25 cellular contexts compared by ENCODE assay signal in the genomic region with DNA sequence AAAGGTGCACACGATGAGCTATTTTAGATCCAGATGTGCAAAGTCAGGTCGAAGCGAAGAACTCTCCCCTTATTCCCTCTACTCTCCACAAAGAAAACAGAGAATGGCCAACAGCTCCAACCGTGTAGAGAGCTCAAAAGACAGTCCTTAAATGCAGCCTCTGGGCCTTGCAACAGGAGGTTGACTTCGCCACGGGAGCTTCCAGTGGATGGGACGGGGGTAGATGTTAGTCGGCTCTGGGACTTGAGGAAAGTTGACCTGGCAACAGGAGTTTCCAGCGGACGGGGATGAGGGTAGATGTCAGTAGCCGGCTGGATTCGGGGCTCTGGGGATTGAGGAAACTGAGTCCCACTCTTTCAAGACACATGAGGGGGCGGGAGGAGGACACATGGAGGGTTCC.
A peak's percentile ranks its signal among the peaks of the same experiment; 100 is the strongest.
DNase-seq lines count a peak whose midpoint lies in the region; ATAC-seq and TF ChIP-seq lines count a peak whose summit lies in the region.
"Had no signal": no experiment of that assay in that cellular context is flagged by ENCODE, and none has a peak within 500 bp of the region (broad histone marks: within the 10 kb centered on the region; RNA-seq: fewer than 3 reads in every experiment).

No MANE protein-coding gene starts in this region.

- H3K27ac Mint-ChIP-seq in endodermal cell: no peak overlapping the region
- H3K27ac Mint-ChIP-seq: CD4-positive, alpha-beta memory T cell had no signal

- no peaks in the 10 kb centered on the region for H3K9me3 Mint-ChIP-seq in endodermal cell

- 89% methylated on average over 6 to 12 of the region's 13 CpGs for WGBS in endodermal cell (ENCODE audit: insufficient coverage in 1 of 2, insufficient read length in 1 of 2), 2 experiments
- WGBS in lower leg skin, 2 donors: 82 to 85% methylated on average over 13 of the region's 13 CpGs
- 83 to 93% (median 84%) methylated on average over 13 of the region's 13 CpGs for WGBS in spleen, 5 donors
- 78 to 86% methylated on average over 13 of the region's 13 CpGs for WGBS in heart right ventricle, 2 donors

- no peaks in the 10 kb centered on the region for H3K27me3 ChIP-seq in endodermal cell (ENCODE audit: control insufficient read depth, insufficient read depth, low read length, poor library complexity, severe bottlenecking)
- H3K27me3 ChIP-seq in spleen (replicated peaks in 1 of 7): peaks cover 0 to 55% (median 0%) of the 10 kb centered on the region in 7 donors
- H3K27me3 ChIP-seq in vagina: no peaks in the 10 kb centered on the region
- peaks cover 0 to 56% (median 32%) of the 10 kb centered on the region in 7 donors for H3K27me3 ChIP-seq in heart right ventricle

- H3K4me3 Mint-ChIP-seq in endodermal cell: no peak overlapping the region
- H3K4me3 Mint-ChIP-seq: CD4-positive, alpha-beta memory T cell had no signal

- H3K9ac ChIP-seq in endodermal cell (ENCODE audit: extremely low read depth, low read length, poor library complexity, severe bottlenecking): no peak overlapping the region

- no peaks in the 10 kb centered on the region for H3K27me3 Mint-ChIP-seq in endodermal cell (ENCODE audit: insufficient read depth)

- intact Hi-C loops in lower leg skin (cut with DNase I; ENCODE audit: low total_unique reads): no loop called here
- intact Hi-C loops in spleen (cut with DNase I; ENCODE audit: low total_unique reads): no loop called here
- intact Hi-C loops in vagina (cut with DNase I): no loop called here
- intact Hi-C loops in heart right ventricle (cut with DNase I): no loop called here

- peaks cover 5% of the 10 kb centered on the region for H3K4me1 Mint-ChIP-seq in endodermal cell
- H3K4me1 Mint-ChIP-seq: CD4-positive, alpha-beta memory T cell had no signal

- TF ChIP-seq CTCF in endodermal cell (conservative IDR thresholded peaks at IDR 0.05) (no peak), lower leg skin (IDR thresholded peaks at IDR 0.05) (no peak), spleen (IDR thresholded peaks at IDR 0.05 in 8 of 11, conservative IDR thresholded peaks at IDR 0.05 in 3 of 11) (no peak), vagina (IDR thresholded peaks at IDR 0.05) (no peak), heart right ventricle (IDR thresholded peaks at IDR 0.05) (no peak)

- ATAC-seq in HG03196 (IDR thresholded peaks at IDR 0.05; ENCODE audit: unreplicated experiment): no peak
- ATAC-seq in heart right ventricle: no peak
- ATAC-seq: HCT116 had no signal

- H3K4me1 ChIP-seq in endodermal cell (ENCODE audit: control insufficient read depth, insufficient read depth, low read length) (no peaks in the 10 kb centered on the region), spleen (no peaks in the 10 kb centered on the region), vagina (no peaks in the 10 kb centered on the region), heart right ventricle (no peaks in the 10 kb centered on the region)

- H3K27ac ChIP-seq in endodermal cell (ENCODE audit: low read depth, low read length) (no peak overlapping the region), spleen (no peak overlapping the region), vagina (no peak overlapping the region), heart right ventricle (no peak overlapping the region)
- H3K27ac ChIP-seq: PC-9 had no signal

- no peak for TF ChIP-seq POLR2A in lower leg skin (IDR thresholded peaks at IDR 0.05)
- TF ChIP-seq POLR2A in spleen (IDR thresholded peaks at IDR 0.05): no peak
- no peak for TF ChIP-seq POLR2A in vagina (IDR thresholded peaks at IDR 0.05)

- no peak overlapping the region for H3K4me3 ChIP-seq in endodermal cell (ENCODE audit: low read length)
- H3K4me3 ChIP-seq in lower leg skin (ENCODE audit: low read depth, poor library complexity, severe bottlenecking): no peak overlapping the region
- H3K4me3 ChIP-seq in spleen: no peak overlapping the region
- H3K4me3 ChIP-seq in vagina: no peak overlapping the region
- no peak overlapping the region for H3K4me3 ChIP-seq in heart right ventricle
- H3K4me3 ChIP-seq: MG63, PC-9 had no signal

- H3K9me3 ChIP-seq in endodermal cell (ENCODE audit: control insufficient read depth, low read length) (no peaks in the 10 kb centered on the region), spleen (no peaks in the 10 kb centered on the region), vagina (no peaks in the 10 kb centered on the region), heart right ventricle (no peaks in the 10 kb centered on the region)
- H3K9me3 ChIP-seq: MG63 had no signal

- no peaks in the 10 kb centered on the region for H3K36me3 Mint-ChIP-seq in endodermal cell (ENCODE audit: low read depth)
- H3K36me3 Mint-ChIP-seq: CD4-positive, alpha-beta memory T cell had no signal

- H3K36me3 ChIP-seq in endodermal cell (ENCODE audit: control insufficient read depth, insufficient read depth, low read length): no peaks in the 10 kb centered on the region
- no peaks in the 10 kb centered on the region for H3K36me3 ChIP-seq in spleen
- no peaks in the 10 kb centered on the region for H3K36me3 ChIP-seq in vagina
- H3K36me3 ChIP-seq in heart right ventricle: no peaks in the 10 kb centered on the region
- H3K36me3 ChIP-seq: MG63 had no signal

- peak; percentile 10 for DNase-seq in endodermal cell
- peak; percentile 3 to 77 for DNase-seq in lower leg skin (ENCODE audit: low spot score in 2 of 2)
- DNase-seq in spleen: peak; percentile 28
- peak; percentile 54 to 77 for DNase-seq in vagina (ENCODE audit: extremely low spot score in 2 of 2)
- no peak for DNase-seq in DMS 273 (lab: John Stamatoyannopoulos, UW; ENCODE audit: unreplicated experiment)
- no peak for DNase-seq in heart right ventricle
- DNase-seq: C1 segment of cervical spinal cord; CD4-positive, alpha-beta memory T cell; COR-L47; DMS79 treated with DMSO at 0.1 percent for 48 hours; GF-D8; IMR-90; KG1; MG63; NCI-H1105 treated with DMSO at 0.1 percent for 48 hours; NCI-H146; NCI-H1930; NCI-H2107; NCI-H446; NCI-H526; PC-9; Right ventricle myocardium superior; RPMI8226 had no signal

Comparison
In these comparisons a context has a peak if more than half of its experiments do, and no peak if none do; other contexts are left out.
1. DNase-seq: peak in endodermal cell (single experiment), lower leg skin (2 of 2), spleen (single experiment) and vagina (2 of 2); none in DMS 273 (single experiment) and heart right ventricle (0 of 2).